Comparison of ENCODE assay signal across 31 cellular contexts in the genomic region with DNA sequence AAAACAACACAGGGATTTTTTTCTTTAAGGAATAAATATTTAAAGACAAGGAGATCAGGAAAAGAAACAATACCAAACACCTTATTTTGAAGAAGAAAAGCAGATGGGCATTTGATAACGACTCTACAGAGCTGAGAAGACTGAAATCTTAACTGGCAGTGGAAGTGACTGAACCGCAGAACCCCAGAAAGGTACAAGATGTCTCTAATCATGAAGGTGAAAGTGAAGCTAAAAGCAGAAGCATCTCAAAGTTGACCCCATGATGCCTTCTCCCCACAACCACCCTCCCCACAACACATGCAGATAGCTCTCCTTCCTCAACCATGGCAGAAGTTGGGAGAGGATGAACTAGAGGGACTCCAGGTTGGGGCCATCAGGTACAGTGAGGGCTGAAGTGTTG.
"Had no signal": no experiment of that assay in that cellular context is flagged by ENCODE, and none has a peak within 500 bp of the region (broad histone marks: within the 10 kb centered on the region; RNA-seq: fewer than 3 reads in every experiment).

No MANE protein-coding gene starts in this region.

- H3K4me1 ChIP-seq: esophagus muscularis mucosa, foreskin keratinocyte, gastrocnemius medialis, heart left ventricle had no signal

- H3K27me3 ChIP-seq: brain microvascular endothelial cell, gastrocnemius medialis had no signal

- H3K9me3 Mint-ChIP-seq: activated CD4-positive, alpha-beta memory T cell treated with anti-CD3 and anti-CD28 coated beads, Interleukin-2, amount 10 ng/mL, durations not matched to agents 7 days and 5 days; activated CD4-positive, alpha-beta T cell treated with anti-CD3 and anti-CD28 coated beads, Interleukin-2, amount 10 ng/mL, durations not matched to agents 7 days and 5 days; activated naive CD4-positive, alpha-beta T cell treated with anti-CD3 and anti-CD28 coated beads, Interleukin-2, amount 10 ng/mL, durations not matched to agents 7 days and 5 days; activated naive CD4-positive, alpha-beta T cell treated with anti-CD3 and anti-CD28 coated beads, Interleukin-2, amount 50 U/mL, for 72 hours; activated naive CD8-positive, alpha-beta T cell treated with anti-CD3 and anti-CD28 coated beads, Interleukin-2, amount 10 ng/mL, durations not matched to agents 7 days and 5 days; activated T-cell treated with anti-CD3 and anti-CD28 coated beads, Interleukin-2, amount 50 U/mL, for 24 hours; activated T-cell treated with anti-CD3 and anti-CD28 coated beads, Interleukin-2, amount 50 U/mL, for 72 hours; effector memory CD8-positive, alpha-beta T cell; T-helper 1 cell treated with Interleukin-12 subunit alpha and Interleukin-12 subunit beta and Interleukin-4 antibody, amounts not matched to agents 30 μg/mL and 1 μg/mL, for 36 hours had no signal

- H3K4me3 ChIP-seq: esophagus muscularis mucosa, gastrocnemius medialis, heart left ventricle had no signal

- H3K36me3 Mint-ChIP-seq: activated naive CD4-positive, alpha-beta T cell treated with anti-CD3 and anti-CD28 coated beads, Interleukin-2, amount 10 ng/mL, durations not matched to agents 7 days and 5 days; activated naive CD4-positive, alpha-beta T cell treated with anti-CD3 and anti-CD28 coated beads, Interleukin-2, amount 50 U/mL, for 72 hours; activated naive CD8-positive, alpha-beta T cell treated with anti-CD3 and anti-CD28 coated beads, Interleukin-2, amount 10 ng/mL, durations not matched to agents 7 days and 5 days had no signal

- H3K4me1 Mint-ChIP-seq: activated CD4-positive, alpha-beta memory T cell treated with anti-CD3 and anti-CD28 coated beads, Interleukin-2, amount 10 ng/mL, durations not matched to agents 7 days and 5 days; activated CD4-positive, alpha-beta T cell treated with anti-CD3 and anti-CD28 coated beads for 36 hours; activated CD4-positive, alpha-beta T cell treated with anti-CD3 and anti-CD28 coated beads, Interleukin-2, amount 10 ng/mL, durations not matched to agents 7 days and 5 days; activated naive CD4-positive, alpha-beta T cell treated with anti-CD3 and anti-CD28 coated beads, Interleukin-2, amount 10 ng/mL, durations not matched to agents 7 days and 5 days; activated naive CD8-positive, alpha-beta T cell treated with anti-CD3 and anti-CD28 coated beads, Interleukin-2, amount 10 ng/mL, durations not matched to agents 7 days and 5 days had no signal

- H3K36me3 ChIP-seq: brain microvascular endothelial cell, esophagus muscularis mucosa, gastrocnemius medialis, heart left ventricle had no signal

- H3K27ac ChIP-seq: brain microvascular endothelial cell, esophagus muscularis mucosa, foreskin keratinocyte, gastrocnemius medialis, heart left ventricle had no signal

- H3K9me3 ChIP-seq: esophagus muscularis mucosa, gastrocnemius medialis, heart left ventricle had no signal

- H3K4me3 Mint-ChIP-seq: activated CD4-positive, alpha-beta memory T cell treated with anti-CD3 and anti-CD28 coated beads, Interleukin-2, amount 10 ng/mL, durations not matched to agents 7 days and 5 days; activated CD4-positive, alpha-beta T cell treated with anti-CD3 and anti-CD28 coated beads for 36 hours; activated CD4-positive, alpha-beta T cell treated with anti-CD3 and anti-CD28 coated beads, Interleukin-2, amount 10 ng/mL, durations not matched to agents 7 days and 5 days; activated naive CD4-positive, alpha-beta T cell treated with anti-CD3 and anti-CD28 coated beads, Interleukin-2, amount 10 ng/mL, durations not matched to agents 7 days and 5 days; activated naive CD8-positive, alpha-beta T cell treated with anti-CD3 and anti-CD28 coated beads, Interleukin-2, amount 10 ng/mL, durations not matched to agents 7 days and 5 days; activated T-cell treated with anti-CD3 and anti-CD28 coated beads, Interleukin-2, amount 50 U/mL, for 24 hours; activated T-cell treated with anti-CD3 and anti-CD28 coated beads, Interleukin-2, amount 50 U/mL, for 72 hours; effector memory CD8-positive, alpha-beta T cell; T-helper 1 cell treated with Interleukin-12 subunit alpha and Interleukin-12 subunit beta and Interleukin-4 antibody, amounts not matched to agents 30 μg/mL and 1 μg/mL, for 36 hours had no signal

- ATAC-seq: activated CD4-positive, alpha-beta T cell treated with anti-CD3 and anti-CD28 coated beads for 36 hours; activated naive CD4-positive, alpha-beta T cell treated with anti-CD3 and anti-CD28 coated beads, Interleukin-2, amount 50 U/mL, for 72 hours; activated T-cell treated with anti-CD3 and anti-CD28 coated beads, Interleukin-2, amount 50 U/mL, for 72 hours; effector memory CD8-positive, alpha-beta T cell; foreskin keratinocyte; gastrocnemius medialis; heart left ventricle had no signal

- FAIRE-seq: astrocyte had no signal

- DNase-seq: activated CD4-positive, alpha-beta memory T cell treated with anti-CD3 and anti-CD28 coated beads, Interleukin-2, amount 10 ng/mL, durations not matched to agents 7 days and 5 days; activated CD4-positive, alpha-beta T cell treated with anti-CD3 and anti-CD28 coated beads for 36 hours; activated CD4-positive, alpha-beta T cell treated with anti-CD3 and anti-CD28 coated beads, Interleukin-2, amount 10 ng/mL, durations not matched to agents 7 days and 5 days; activated CD4-positive, alpha-beta T cell treated with anti-CD3 and anti-CD28 coated beads, Interleukin-2, amount 50 U/mL, for 4 hours; activated CD4-positive, CD25-positive, alpha-beta regulatory T cell; activated CD4-positive, CD25-positive, alpha-beta regulatory T cell treated with anti-CD3 and anti-CD28 coated beads, Interleukin-2, amount 50 U/mL, for 72 hours; activated CD8-positive, alpha-beta memory T cell treated with anti-CD3 and anti-CD28 coated beads, Interleukin-2, amount 50 U/mL, for 48 hours; activated gamma-delta T cell; activated naive CD4-positive, alpha-beta T cell; activated naive CD4-positive, alpha-beta T cell treated with anti-CD3 and anti-CD28 coated beads, Interleukin-2, amount 10 ng/mL, durations not matched to agents 7 days and 5 days; activated naive CD8-positive, alpha-beta T cell treated with anti-CD3 and anti-CD28 coated beads, Interleukin-2, amount 10 ng/mL, durations not matched to agents 7 days and 5 days; activated T-cell treated with anti-CD3 and anti-CD28 coated beads for 4 hours; activated T-cell treated with anti-CD3 and anti-CD28 coated beads, Interleukin-2, amount 50 U/mL, for 24 hours; activated T-cell treated with anti-CD3 and anti-CD28 coated beads, Interleukin-2, amount 50 U/mL, for 72 hours; anterior cingulate cortex; brain microvascular endothelial cell; caudate nucleus; cortex of kidney; dermis blood vessel endothelial cell; effector CD4-positive, alpha-beta T cell; effector memory CD8-positive, alpha-beta T cell; erythroblast; foreskin keratinocyte; gastrocnemius medialis; glutamatergic neuron; heart left ventricle; T-helper 9 cell had no signal

- H3K27ac Mint-ChIP-seq: activated CD4-positive, alpha-beta memory T cell treated with anti-CD3 and anti-CD28 coated beads, Interleukin-2, amount 10 ng/mL, durations not matched to agents 7 days and 5 days; activated CD4-positive, alpha-beta T cell treated with anti-CD3 and anti-CD28 coated beads for 36 hours; activated CD4-positive, alpha-beta T cell treated with anti-CD3 and anti-CD28 coated beads, Interleukin-2, amount 10 ng/mL, durations not matched to agents 7 days and 5 days; activated naive CD4-positive, alpha-beta T cell treated with anti-CD3 and anti-CD28 coated beads, Interleukin-2, amount 10 ng/mL, durations not matched to agents 7 days and 5 days; activated naive CD4-positive, alpha-beta T cell treated with anti-CD3 and anti-CD28 coated beads, Interleukin-2, amount 50 U/mL, for 72 hours; activated naive CD8-positive, alpha-beta T cell treated with anti-CD3 and anti-CD28 coated beads, Interleukin-2, amount 10 ng/mL, durations not matched to agents 7 days and 5 days; activated T-cell treated with anti-CD3 and anti-CD28 coated beads, Interleukin-2, amount 50 U/mL, for 24 hours; activated T-cell treated with anti-CD3 and anti-CD28 coated beads, Interleukin-2, amount 50 U/mL, for 72 hours; effector memory CD8-positive, alpha-beta T cell; T-helper 1 cell treated with Interleukin-12 subunit alpha and Interleukin-12 subunit beta and Interleukin-4 antibody, amounts not matched to agents 30 μg/mL and 1 μg/mL, for 36 hours had no signal
